Comparison of ENCODE assay signal across 1 cellular context in genomic region chr19:46487802-46488445, GRCh38.
TF ChIP-seq lines count a peak whose summit lies in the region.

No MANE protein-coding gene starts in this region.

TF ChIP-seq in HEK293, 187 proteins besides CTCF, POLR2A, EP300 and RAD21 (continued from another document):
- TF ChIP-seq ZNF426 (tag by site-specific recombination; IDR thresholded peaks at IDR 0.05) (no peak), KLF8 (tag by site-specific recombination; IDR thresholded peaks at IDR 0.05) (no peak), ZSCAN30 (tag by site-specific recombination; IDR thresholded peaks at IDR 0.05) (peak; percentile 41; the same call in 1 of the 2 replicates), ZNF529 (tag by site-specific recombination; IDR thresholded peaks at IDR 0.05; ENCODE audit: insufficient replicate concordance) (no peak), ZNF221 (tag by site-specific recombination; IDR thresholded peaks at IDR 0.05; ENCODE audit: borderline replicate concordance) (no peak), ZNF19 (tag by site-specific recombination; IDR thresholded peaks at IDR 0.05; ENCODE audit: low read depth) (no peak), ZNF677 (tag by site-specific recombination; IDR thresholded peaks at IDR 0.05) (no peak), ZNF335 (tag by site-specific recombination; conservative IDR thresholded peaks at IDR 0.05) (peak; percentile 40; the same call in 1 of the 2 replicates), ZNF274 (IDR thresholded peaks at IDR 0.05; ENCODE audit: low read length) (no peak), ZNF274 (tag by site-specific recombination; IDR thresholded peaks at IDR 0.05; ENCODE audit: borderline replicate concordance) (no peak), ZNF292 (tag by site-specific recombination; IDR thresholded peaks at IDR 0.05; ENCODE audit: borderline replicate concordance, low read depth) (no peak), ZNF777 (tag by site-specific recombination; IDR thresholded peaks at IDR 0.05; ENCODE audit: borderline replicate concordance) (no peak), ZNF624 (tag by site-specific recombination; IDR thresholded peaks at IDR 0.05) (no peak), ZNF843 (tag by site-specific recombination; IDR thresholded peaks at IDR 0.05) (no peak), ZBTB10 (tag by site-specific recombination; IDR thresholded peaks at IDR 0.05) (peak; percentile 40; the same call in 1 of the 2 replicates), ZNF654 (tag by site-specific recombination; IDR thresholded peaks at IDR 0.05; ENCODE audit: low read depth) (peak; percentile 84), ZNF302 (tag by site-specific recombination; IDR thresholded peaks at IDR 0.05; ENCODE audit: low read depth) (no peak), EGR2 (tag by site-specific recombination; IDR thresholded peaks at IDR 0.05; ENCODE audit: low read depth) (peak; percentile 11; the same call in 1 of the 2 replicates), ZNF266 (tag by site-specific recombination; IDR thresholded peaks at IDR 0.05; ENCODE audit: low read depth) (no peak), ZNF747 (tag by site-specific recombination; IDR thresholded peaks at IDR 0.05) (no peak), ZNF391 (tag by site-specific recombination; IDR thresholded peaks at IDR 0.05; ENCODE audit: borderline replicate concordance, low read depth) (0 out of 2 replicates have a peak, but pooled peaks have one; percentile 47), ZNF561 (tag by site-specific recombination; IDR thresholded peaks at IDR 0.05; ENCODE audit: borderline replicate concordance) (0 out of 2 replicates have a peak, but pooled peaks have one; percentile 36), ELK4 (IDR thresholded peaks at IDR 0.05; ENCODE audit: borderline replicate concordance, low read depth, low read length) (no peak), ZNF239 (tag by site-specific recombination; IDR thresholded peaks at IDR 0.05) (no peak)
